In the genomic region with DNA sequence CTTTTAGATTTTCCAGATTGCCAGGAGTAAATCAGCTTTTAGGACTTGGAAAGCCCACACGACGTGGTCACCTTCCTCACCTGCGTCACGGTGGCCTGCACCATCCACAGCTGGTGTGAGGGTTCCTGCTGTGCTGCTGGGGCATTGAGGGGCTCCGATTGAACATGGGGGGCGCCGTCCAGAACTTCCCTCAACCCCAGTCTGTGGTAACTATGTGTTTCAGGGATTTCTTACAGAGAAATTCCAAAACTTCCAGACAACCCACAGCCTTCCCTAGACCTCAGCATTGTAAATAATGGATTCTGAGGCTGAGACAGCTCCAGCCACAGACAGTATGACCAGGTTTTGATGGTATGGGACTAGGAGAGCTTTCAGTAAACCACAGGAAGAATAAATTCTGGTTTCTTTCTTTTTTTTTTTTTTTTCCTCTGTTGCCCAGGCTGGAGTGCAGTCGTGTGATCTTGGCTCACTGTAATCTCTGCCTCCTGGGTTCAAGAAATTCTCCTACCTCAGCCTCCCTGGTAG, we compare ENCODE assay signal across 1 cellular context.
TF ChIP-seq lines count a peak whose summit lies in the region.

No MANE protein-coding gene starts in this region.

TF ChIP-seq in SK-N-SH, 30 proteins besides CTCF, POLR2A, EP300 and RAD21 (continued from another document):
- TF ChIP-seq, protein P1, sequence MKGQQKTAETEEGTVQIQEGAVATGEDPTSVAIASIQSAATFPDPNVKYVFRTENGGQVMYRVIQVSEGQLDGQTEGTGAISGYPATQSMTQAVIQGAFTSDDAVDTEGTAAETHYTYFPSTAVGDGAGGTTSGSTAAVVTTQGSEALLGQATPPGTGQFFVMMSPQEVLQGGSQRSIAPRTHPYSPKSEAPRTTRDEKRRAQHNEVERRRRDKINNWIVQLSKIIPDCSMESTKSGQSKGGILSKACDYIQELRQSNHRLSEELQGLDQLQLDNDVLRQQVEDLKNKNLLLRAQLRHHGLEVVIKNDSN (IDR thresholded peaks at IDR 0.05; ENCODE audit: borderline replicate concordance, low read depth), result no peak
- TF ChIP-seq, protein P2, sequence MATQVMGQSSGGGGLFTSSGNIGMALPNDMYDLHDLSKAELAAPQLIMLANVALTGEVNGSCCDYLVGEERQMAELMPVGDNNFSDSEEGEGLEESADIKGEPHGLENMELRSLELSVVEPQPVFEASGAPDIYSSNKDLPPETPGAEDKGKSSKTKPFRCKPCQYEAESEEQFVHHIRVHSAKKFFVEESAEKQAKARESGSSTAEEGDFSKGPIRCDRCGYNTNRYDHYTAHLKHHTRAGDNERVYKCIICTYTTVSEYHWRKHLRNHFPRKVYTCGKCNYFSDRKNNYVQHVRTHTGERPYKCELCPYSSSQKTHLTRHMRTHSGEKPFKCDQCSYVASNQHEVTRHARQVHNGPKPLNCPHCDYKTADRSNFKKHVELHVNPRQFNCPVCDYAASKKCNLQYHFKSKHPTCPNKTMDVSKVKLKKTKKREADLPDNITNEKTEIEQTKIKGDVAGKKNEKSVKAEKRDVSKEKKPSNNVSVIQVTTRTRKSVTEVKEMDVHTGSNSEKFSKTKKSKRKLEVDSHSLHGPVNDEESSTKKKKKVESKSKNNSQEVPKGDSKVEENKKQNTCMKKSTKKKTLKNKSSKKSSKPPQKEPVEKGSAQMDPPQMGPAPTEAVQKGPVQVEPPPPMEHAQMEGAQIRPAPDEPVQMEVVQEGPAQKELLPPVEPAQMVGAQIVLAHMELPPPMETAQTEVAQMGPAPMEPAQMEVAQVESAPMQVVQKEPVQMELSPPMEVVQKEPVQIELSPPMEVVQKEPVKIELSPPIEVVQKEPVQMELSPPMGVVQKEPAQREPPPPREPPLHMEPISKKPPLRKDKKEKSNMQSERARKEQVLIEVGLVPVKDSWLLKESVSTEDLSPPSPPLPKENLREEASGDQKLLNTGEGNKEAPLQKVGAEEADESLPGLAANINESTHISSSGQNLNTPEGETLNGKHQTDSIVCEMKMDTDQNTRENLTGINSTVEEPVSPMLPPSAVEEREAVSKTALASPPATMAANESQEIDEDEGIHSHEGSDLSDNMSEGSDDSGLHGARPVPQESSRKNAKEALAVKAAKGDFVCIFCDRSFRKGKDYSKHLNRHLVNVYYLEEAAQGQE (IDR thresholded peaks at IDR 0.05; ENCODE audit: low read depth, low read length), result no peak
- TF ChIP-seq JUND (IDR thresholded peaks at IDR 0.05) (no peak), MEF2A (IDR thresholded peaks at IDR 0.05; ENCODE audit: borderline replicate concordance, low read depth) (no peak), TCF12 (IDR thresholded peaks at IDR 0.05) (no peak), SIN3A (IDR thresholded peaks at IDR 0.05; ENCODE audit: borderline replicate concordance, low read depth, low read length) (no peak)
